Comparison of ENCODE assay signal across 8 cellular contexts in genomic region chr10:131641231-131641630, GRCh38.
A peak's percentile ranks its signal among the peaks of the same experiment; 100 is the strongest.
DNase-seq lines count a peak whose midpoint lies in the region; ATAC-seq and TF ChIP-seq lines count a peak whose summit lies in the region.

No MANE protein-coding gene starts in this region.

- no peak overlapping the region for H3K4me3 Mint-ChIP-seq in activated CD4-positive, alpha-beta T cell treated with anti-CD3 and anti-CD28 coated beads, Interleukin-2, amount 10 ng/mL, durations not matched to agents 24 days and 14 days
- H3K4me3 Mint-ChIP-seq in nephron progenitor cell = no peak overlapping the region

- H3K36me3 Mint-ChIP-seq in activated CD4-positive, alpha-beta T cell treated with anti-CD3 and anti-CD28 coated beads, Interleukin-2, amount 10 ng/mL, durations not matched to agents 24 days and 14 days (ENCODE audit: low read depth) = no peaks in the 10 kb centered on the region
- peaks cover 5% of the 10 kb centered on the region for H3K36me3 Mint-ChIP-seq in nephron progenitor cell (ENCODE audit: low read depth)

- peak; percentile 99 for ATAC-seq in GM21529 (IDR thresholded peaks at IDR 0.05; ENCODE audit: unreplicated experiment)
- peak; percentile 98 for ATAC-seq in HG03520 (IDR thresholded peaks at IDR 0.05; ENCODE audit: unreplicated experiment)

- H3K9me3 Mint-ChIP-seq in activated CD4-positive, alpha-beta T cell treated with anti-CD3 and anti-CD28 coated beads, Interleukin-2, amount 10 ng/mL, durations not matched to agents 24 days and 14 days = no peaks in the 10 kb centered on the region
- H3K9me3 Mint-ChIP-seq in nephron progenitor cell = peaks cover 56% of the 10 kb centered on the region

- no peak overlapping the region for H3K27ac Mint-ChIP-seq in activated CD4-positive, alpha-beta T cell treated with anti-CD3 and anti-CD28 coated beads, Interleukin-2, amount 10 ng/mL, durations not matched to agents 24 days and 14 days
- peak overlapping the region; percentile 17 for H3K27ac Mint-ChIP-seq in nephron progenitor cell

- no peak for TF ChIP-seq POLR2A in erythroblast (IDR thresholded peaks at IDR 0.05; ENCODE audit: low read length)

- peak; percentile 58 for DNase-seq in activated CD4-positive, alpha-beta T cell treated with anti-CD3 and anti-CD28 coated beads, Interleukin-2, amount 10 ng/mL, durations not matched to agents 24 days and 14 days
- DNase-seq in activated CD4-positive, alpha-beta T cell treated with anti-CD3 and anti-CD28 coated beads, Interleukin-2, amount 50 U/mL, for 1 hour = no peak
- DNase-seq in nephron progenitor cell (no peak), erythroblast (lab: John Stamatoyannopoulos, UW) (no peak), posterior vena cava (ENCODE audit: low spot score) (no peak), hippocampal formation (lab: John Stamatoyannopoulos, UW) (no peak)

- H3K27me3 Mint-ChIP-seq in activated CD4-positive, alpha-beta T cell treated with anti-CD3 and anti-CD28 coated beads, Interleukin-2, amount 10 ng/mL, durations not matched to agents 24 days and 14 days = no peaks in the 10 kb centered on the region
- H3K27me3 Mint-ChIP-seq in nephron progenitor cell (ENCODE audit: low read depth, poor library complexity) = peaks cover 19% of the 10 kb centered on the region

- TF ChIP-seq CTCF in nephron progenitor cell (IDR thresholded peaks at IDR 0.05) = no peak

- intact Hi-C loops in activated CD4-positive, alpha-beta T cell treated with anti-CD3 and anti-CD28 coated beads, Interleukin-2, amount 10 ng/mL, durations not matched to agents 24 days and 14 days (cut with micrococcal nuclease) = no loop called here
- intact Hi-C loops in posterior vena cava (cut with DNase I) = no loop called here

- peaks cover 6% of the 10 kb centered on the region for H3K4me1 Mint-ChIP-seq in activated CD4-positive, alpha-beta T cell treated with anti-CD3 and anti-CD28 coated beads, Interleukin-2, amount 10 ng/mL, durations not matched to agents 24 days and 14 days
- peaks cover 10% of the 10 kb centered on the region for H3K4me1 Mint-ChIP-seq in nephron progenitor cell
